In the genomic region with DNA sequence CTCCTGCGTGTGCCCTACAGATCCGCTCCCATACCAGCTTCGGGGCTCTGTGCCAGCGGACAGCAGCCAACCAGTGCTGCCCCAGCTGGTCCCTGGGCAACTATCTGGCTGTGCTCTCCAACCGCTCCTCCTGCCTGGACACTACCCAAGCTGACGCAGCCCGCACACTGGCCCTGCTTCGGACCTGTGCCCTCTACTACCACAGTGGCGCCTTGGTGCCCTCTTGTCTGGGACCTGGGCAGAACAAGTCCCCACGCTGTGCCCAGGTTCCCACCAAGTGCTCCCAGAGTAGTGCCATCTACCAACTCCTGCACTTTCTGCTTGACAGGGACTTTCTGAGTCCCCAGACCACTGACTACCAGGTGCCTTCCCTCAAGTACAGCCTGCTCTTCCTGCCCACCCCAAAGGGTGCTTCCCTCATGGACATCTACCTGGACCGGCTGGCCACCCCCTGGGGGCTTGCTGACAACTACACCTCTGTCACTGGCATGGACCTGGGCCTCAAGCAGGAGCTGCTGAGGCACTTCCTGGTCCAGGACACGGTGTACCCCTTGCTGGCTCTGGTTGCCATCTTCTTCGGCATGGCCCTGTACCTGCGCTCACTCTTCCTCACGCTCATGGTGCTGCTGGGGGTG, we compare ENCODE assay signal across 8 cellular contexts. TPM values are rescaled to one million over a fixed set of nuclear protein-coding genes. Genes with fewer than 3 reads are reported as not detected.
DNase-seq lines count a peak whose midpoint lies in the region; ATAC-seq and TF ChIP-seq lines count a peak whose summit lies in the region.

No MANE protein-coding gene starts in this region.

- no peak overlapping the region for H3K9ac ChIP-seq in GM23248
- H3K9ac ChIP-seq in skeletal muscle satellite cell (ENCODE audit: low read depth, low read length): no peak overlapping the region

- H3K27me3 ChIP-seq in GM23248 (replicated peaks; ENCODE audit: insufficient read depth) (no peaks in the 10 kb centered on the region), right cardiac atrium (ENCODE audit: control insufficient read depth, insufficient read depth) (no peaks in the 10 kb centered on the region), skeletal muscle satellite cell (ENCODE audit: control insufficient read depth, insufficient read depth, low read length) (peaks cover 9% of the 10 kb centered on the region)

- no peaks in the 10 kb centered on the region for H3F3A ChIP-seq in GM23248 (ENCODE audit: insufficient read depth)

- H3K79me2 ChIP-seq in GM23248 (ENCODE audit: insufficient read depth): no peaks in the 10 kb centered on the region

- H4K20me1 ChIP-seq in GM23248 (ENCODE audit: insufficient read depth): no peaks in the 10 kb centered on the region

- H3K4me3 ChIP-seq in GM23248 (no peak overlapping the region), right cardiac atrium (ENCODE audit: low read length) (no peak overlapping the region), skeletal muscle satellite cell (ENCODE audit: low read length) (no peak overlapping the region)

- H3K9me2 ChIP-seq in GM23248 (ENCODE audit: insufficient read depth): no peaks in the 10 kb centered on the region

- DNase-seq in GM23248 (no peak), right cardiac atrium (peak; percentile 80 to 92 (median 91)), iPS-NIHi7 (ENCODE audit: extremely low spot score) (no peak), retina (no peak), NCI-H1417 treated with DMSO at 0.1 percent for 48 hours (lab: John Stamatoyannopoulos, UW) (no peak)
- DNase-seq in activated CD8-positive, alpha-beta T cell treated with anti-CD3 and anti-CD28 coated beads for 36 hours: no peak

- peak overlapping the region; percentile 79 for H3K27ac Mint-ChIP-seq in activated CD8-positive, alpha-beta T cell treated with anti-CD3 and anti-CD28 coated beads for 36 hours

- H3K27ac ChIP-seq in GM23248: no peak overlapping the region
- peak overlapping the region; percentile 88 for H3K27ac ChIP-seq in right cardiac atrium (ENCODE audit: low read length)

- WGBS in GM23248 (ENCODE audit: low coverage in 1 of 2, low lambda C conversion rate in 2 of 2, missing lambda C conversion rate in 2 of 2), 2 experiments: 79 to 82% methylated on average over 14 to 15 of the region's 15 CpGs
- WGBS in right cardiac atrium: 75% methylated on average over 15 of the region's 15 CpGs

- TF ChIP-seq CTCF in activated CD8-positive, alpha-beta T cell treated with anti-CD3 and anti-CD28 coated beads for 36 hours (IDR thresholded peaks at IDR 0.05): no peak

- no peaks in the 10 kb centered on the region for H3K27me3 Mint-ChIP-seq in activated CD8-positive, alpha-beta T cell treated with anti-CD3 and anti-CD28 coated beads for 36 hours

- in situ Hi-C loops in GM23248 (cut with MboI): no loop called here

- H3K4me1 ChIP-seq in GM23248 (ENCODE audit: insufficient read depth) (no peaks in the 10 kb centered on the region), right cardiac atrium (ENCODE audit: control insufficient read depth, insufficient read depth, low read length) (peaks cover 15% of the 10 kb centered on the region), skeletal muscle satellite cell (ENCODE audit: control insufficient read depth, insufficient read depth, low read length) (peaks cover 17% of the 10 kb centered on the region)

- no peaks in the 10 kb centered on the region for H3K9me3 Mint-ChIP-seq in activated CD8-positive, alpha-beta T cell treated with anti-CD3 and anti-CD28 coated beads for 36 hours

- H3K4me3 Mint-ChIP-seq in activated CD8-positive, alpha-beta T cell treated with anti-CD3 and anti-CD28 coated beads for 36 hours: peak overlapping the region; percentile 82

- no peaks in the 10 kb centered on the region for H3K36me3 ChIP-seq in GM23248 (ENCODE audit: low read depth)
- no peaks in the 10 kb centered on the region for H3K36me3 ChIP-seq in skeletal muscle satellite cell (ENCODE audit: insufficient read depth, low read length)

- H2AFZ ChIP-seq in GM23248: no peak overlapping the region

- CTCF ChIA-PET in activated CD8-positive, alpha-beta T cell treated with anti-CD3 and anti-CD28 coated beads for 36 hours (lab: Charles Lee): interaction anchor here (0.9 to 5.3 kb wide), 18 partner anchors 10 to 153 kb away, joined by 3 to 83 read pairs (median 8); a partner anchor contains a TSS

- no peaks in the 10 kb centered on the region for H3K9me3 ChIP-seq in GM23248 (ENCODE audit: low read depth)
- no peaks in the 10 kb centered on the region for H3K9me3 ChIP-seq in right cardiac atrium (ENCODE audit: control insufficient read depth, low read length)
- H3K9me3 ChIP-seq in skeletal muscle satellite cell (replicated peaks; ENCODE audit: low read length): no peaks in the 10 kb centered on the region

- H3K36me3 Mint-ChIP-seq in activated CD8-positive, alpha-beta T cell treated with anti-CD3 and anti-CD28 coated beads for 36 hours (ENCODE audit: low read depth): no peaks in the 10 kb centered on the region

- ATAC-seq in activated CD8-positive, alpha-beta T cell treated with anti-CD3 and anti-CD28 coated beads for 36 hours: no peak
- ATAC-seq in right cardiac atrium (peak; percentile 73 to 78), HG03432 (IDR thresholded peaks at IDR 0.05; ENCODE audit: unreplicated experiment) (no peak)

- intact Hi-C loops in activated CD8-positive, alpha-beta T cell treated with anti-CD3 and anti-CD28 coated beads for 36 hours (cut with micrococcal nuclease): no loop called here
- intact Hi-C loops in right cardiac atrium (cut with DNase I): loop anchor here in 2 of 4 donors (10.0 kb wide), 2 partner anchors 48 to 58 kb away; no protein-coding TSS in a partner anchor

- POLR2A ChIA-PET in activated CD8-positive, alpha-beta T cell treated with anti-CD3 and anti-CD28 coated beads for 36 hours (lab: Charles Lee): interaction anchor here (0.6 to 1.9 kb wide), 12 partner anchors 9 to 280 kb away, joined by 3 to 7 read pairs (median 4); a partner anchor contains a TSS

- H3K4me2 ChIP-seq in GM23248 (ENCODE audit: unreplicated experiment): peak overlapping the region; percentile 12
- peak overlapping the region; percentile 83 for H3K4me2 ChIP-seq in skeletal muscle satellite cell (ENCODE audit: low read length)

- peaks cover 20% of the 10 kb centered on the region for H3K4me1 Mint-ChIP-seq in activated CD8-positive, alpha-beta T cell treated with anti-CD3 and anti-CD28 coated beads for 36 hours (ENCODE audit: low read depth)

RNA-seq across cellular contexts. Expression of a gene that starts 9.1 kb away (rescaled TPM):
- 0.11 and 0.13 TPM in 2 replicates for total RNA-seq in GM23248 (2014; rRNA removed; shearing (Covaris generic))
- polyA plus RNA-seq in GM23248 (2016; fragmentation: Nextera tagmentation; extraction: Ambion mirVana): 0.13 and 0.51 TPM in 2 replicates
- total RNA-seq in activated CD8-positive, alpha-beta T cell treated with anti-CD3 and anti-CD28 coated beads for 36 hours: under 1 TPM; 0.09 to 0.20 TPM
- 1 to 10 TPM in 2 of 4 donors, under 1 TPM in 2; 0.85 to 4.6 (median 0.97) TPM for total RNA-seq in right cardiac atrium
- polyA plus RNA-seq in right cardiac atrium: 2.4 TPM
- total RNA-seq in skeletal muscle satellite cell (2012; rRNA removed): under 0.01 TPM in 2 replicates

RNA-seq across cellular contexts. Expression of a gene that starts 15.4 kb away (rescaled TPM):
- 31.1 and 35.8 TPM in 2 replicates for total RNA-seq in GM23248 (2014; rRNA removed; shearing (Covaris generic))
- 37.7 and 37.8 TPM in 2 replicates for polyA plus RNA-seq in GM23248 (2016; fragmentation: Nextera tagmentation; extraction: Ambion mirVana)
- total RNA-seq in activated CD8-positive, alpha-beta T cell treated with anti-CD3 and anti-CD28 coated beads for 36 hours: 10 to 100 TPM; 54.2 to 55.0 TPM
- total RNA-seq in right cardiac atrium: 1 to 10 TPM; 8.9 to 10.0 (median 9.3) TPM
- polyA plus RNA-seq in right cardiac atrium: 9.4 TPM
- total RNA-seq in skeletal muscle satellite cell (2012; rRNA removed): 45.6 and 50.7 TPM in 2 replicates

RNA-seq across cellular contexts. Expression of a gene that starts 16.3 kb away (rescaled TPM):
- total RNA-seq in GM23248 (2014; rRNA removed; shearing (Covaris generic)): not detected in 2 replicates
- not detected in 2 replicates for polyA plus RNA-seq in GM23248 (2016; fragmentation: Nextera tagmentation; extraction: Ambion mirVana)
- not detected for total RNA-seq in activated CD8-positive, alpha-beta T cell treated with anti-CD3 and anti-CD28 coated beads for 36 hours
- total RNA-seq in right cardiac atrium: not detected
- not detected for polyA plus RNA-seq in right cardiac atrium
- not detected in 2 replicates for total RNA-seq in skeletal muscle satellite cell (2012; rRNA removed)

RNA-seq across cellular contexts. Expression of a gene that starts 26.4 kb away (rescaled TPM):
- 16.9 and 19.6 TPM in 2 replicates for total RNA-seq in GM23248 (2014; rRNA removed; shearing (Covaris generic))
- polyA plus RNA-seq in GM23248 (2016; fragmentation: Nextera tagmentation; extraction: Ambion mirVana) (28.8 and 33.1 TPM in 2 replicates), right cardiac atrium (99.7 TPM)
- 1 to 10 TPM; 1.4 to 2.3 TPM for total RNA-seq in activated CD8-positive, alpha-beta T cell treated with anti-CD3 and anti-CD28 coated beads for 36 hours
- total RNA-seq in right cardiac atrium: 100 to 1,000 TPM in 3 of 4 donors, 10 to 100 TPM in 1; 71.9 to 144 (median 131) TPM
- 3.1 and 8.6 TPM in 2 replicates for total RNA-seq in skeletal muscle satellite cell (2012; rRNA removed)

RNA-seq across cellular contexts. Expression of a gene that starts 38.4 kb away (rescaled TPM):
- total RNA-seq in GM23248 (2014; rRNA removed; shearing (Covaris generic)): 24.4 and 28.2 TPM in 2 replicates
- 49.6 and 50.1 TPM in 2 replicates for polyA plus RNA-seq in GM23248 (2016; fragmentation: Nextera tagmentation; extraction: Ambion mirVana)
- total RNA-seq in activated CD8-positive, alpha-beta T cell treated with anti-CD3 and anti-CD28 coated beads for 36 hours: 10 to 100 TPM; 56.9 to 65.0 TPM
- 10 to 100 TPM; 60.5 to 85.6 (median 75.4) TPM for total RNA-seq in right cardiac atrium
- polyA plus RNA-seq in right cardiac atrium: 60.5 TPM
- total RNA-seq in skeletal muscle satellite cell (2012; rRNA removed): 35.5 and 37.6 TPM in 2 replicates

Comparison
In these comparisons a context has a peak if more than half of its experiments do, and no peak if none do; other contexts are left out.
1. DNase-seq: peak in right cardiac atrium (3 of 3); none in GM23248 (single experiment), activated CD8-positive, alpha-beta T cell treated with anti-CD3 and anti-CD28 coated beads for 36 hours (single experiment), iPS-NIHi7 (single experiment), retina (single experiment) and NCI-H1417 treated with DMSO at 0.1 percent for 48 hours (single experiment).
2. ATAC-seq: peak in right cardiac atrium (2 of 2); none in activated CD8-positive, alpha-beta T cell treated with anti-CD3 and anti-CD28 coated beads for 36 hours (single experiment) and HG03432 (single experiment).